Comparison of ENCODE assay signal across 24 cellular contexts in genomic region chr2:185463481-185463880, GRCh38.
DNase-seq lines count a peak whose midpoint lies in the region; ATAC-seq, FAIRE-seq and TF ChIP-seq lines count a peak whose summit lies in the region.
"Had no signal": no experiment of that assay in that cellular context is flagged by ENCODE, and none has a peak within 500 bp of the region (broad histone marks: within the 10 kb centered on the region; RNA-seq: fewer than 3 reads in every experiment).

No MANE protein-coding gene starts in this region.

- H2AFZ ChIP-seq in HepG2 (ENCODE audit: low read length), result no peak overlapping the region
- peak overlapping the region; percentile 34 for H2AFZ ChIP-seq in SU-DHL-6 (ENCODE audit: low read depth, low read length, severe bottlenecking)
- H2AFZ ChIP-seq in mammary epithelial cell (ENCODE audit: low read depth, low read length), result no peak overlapping the region

- H3K36me3 ChIP-seq in HepG2 (replicated peaks in 1 of 2; ENCODE audit: control insufficient read depth in 1 of 2, insufficient read depth in 2 of 2, low read length in 2 of 2) (no peaks in the 10 kb centered on the region), right lobe of liver (no peaks in the 10 kb centered on the region), SU-DHL-6 (ENCODE audit: low read length) (no peaks in the 10 kb centered on the region), small intestine (ENCODE audit: control insufficient read depth in 2 of 2, insufficient read depth in 2 of 2, low read length in 2 of 2) (no peaks in the 10 kb centered on the region), mammary epithelial cell (ENCODE audit: insufficient read depth, low read length) (peaks cover 2% of the 10 kb centered on the region)
- H3K36me3 ChIP-seq: BLaER1 treated with 17β-estradiol and CSF1 and Interleukin-3, amounts not matched to agents 10 nM and 100 nM had no signal

- H3F3A ChIP-seq in SU-DHL-6 (ENCODE audit: insufficient read depth), result no peaks in the 10 kb centered on the region

- no TSS peak for BruUV-seq in HepG2 (replicated peaks; lab: Mats Ljungman, UMichigan)
- no TSS peak for BruUV-seq in mammary epithelial cell (replicated peaks; lab: Mats Ljungman, UMichigan)

- TF ChIP-seq EP300 in HepG2 (IDR thresholded peaks at IDR 0.05; ENCODE audit: low read depth in 2 of 2, low read length in 2 of 2) (no peak), HepG2 (CRISPR knock-in tag; IDR thresholded peaks at IDR 0.05; ENCODE audit: borderline replicate concordance) (no peak)

- H3K9me2 ChIP-seq in SU-DHL-6 (replicated peaks; ENCODE audit: insufficient read depth, low read length), result no peaks in the 10 kb centered on the region

- CTCF ChIA-PET in HepG2 (lab: Yijun Ruan, JAX; ENCODE audit: low intra/inter-chr PET ratio, low total read pairs), result no interaction called here
- CTCF ChIA-PET in mammary epithelial cell (lab: Charles Lee; ENCODE audit: low non-redundant PET), result no interaction called here

- H3K4me3 ChIP-seq in HepG2 (replicated peaks in 1 of 3; ENCODE audit: insufficient read depth in 1 of 3, low read depth in 2 of 3, low read length in 3 of 3), result no peak overlapping the region
- no peak overlapping the region for H3K4me3 ChIP-seq in right lobe of liver
- no peak overlapping the region for H3K4me3 ChIP-seq in SU-DHL-6 (ENCODE audit: insufficient read depth, low read length, poor library complexity, severe bottlenecking)
- no peak overlapping the region for H3K4me3 ChIP-seq in small intestine (ENCODE audit: low read depth in 1 of 2, low read length in 2 of 2)
- H3K4me3 ChIP-seq in mammary epithelial cell (replicated peaks in 1 of 3; ENCODE audit: insufficient read depth in 1 of 3, low read depth in 2 of 3, low read length in 3 of 3), result no peak overlapping the region
- H3K4me3 ChIP-seq: A549; BLaER1 treated with 17β-estradiol and CSF1 and Interleukin-3, amounts not matched to agents 10 nM and 100 nM; GM12878 had no signal

- no peaks in the 10 kb centered on the region for H3K9me3 ChIP-seq in HepG2 (ENCODE audit: low read length)
- H3K9me3 ChIP-seq in right lobe of liver, result no peaks in the 10 kb centered on the region
- peaks cover 3% of the 10 kb centered on the region; the same call in 1 of the 2 replicates for H3K9me3 ChIP-seq in SU-DHL-6 (ENCODE audit: insufficient read depth, low read length)
- H3K9me3 ChIP-seq in small intestine (ENCODE audit: control insufficient read depth, low read depth), result no peaks in the 10 kb centered on the region
- H3K9me3 ChIP-seq in mammary epithelial cell (replicated peaks; ENCODE audit: insufficient read depth, low read length), result no peaks in the 10 kb centered on the region
- H3K9me3 ChIP-seq: Caco-2 had no signal

- H4K20me1 ChIP-seq in HepG2 (ENCODE audit: insufficient read depth, low read length) (no peaks in the 10 kb centered on the region), SU-DHL-6 (ENCODE audit: low read depth, low read length) (no peaks in the 10 kb centered on the region), mammary epithelial cell (ENCODE audit: insufficient read depth, low read length) (no peaks in the 10 kb centered on the region)
- H4K20me1 ChIP-seq: BLaER1 treated with 17β-estradiol and CSF1 and Interleukin-3, amounts not matched to agents 10 nM and 100 nM had no signal

- H3K27me3 ChIP-seq in HepG2 (ENCODE audit: control insufficient read depth in 1 of 2, insufficient read depth in 2 of 2, low read length in 2 of 2) (no peaks in the 10 kb centered on the region), right lobe of liver (no peaks in the 10 kb centered on the region), SU-DHL-6 (ENCODE audit: low read length) (no peaks in the 10 kb centered on the region), small intestine (ENCODE audit: control insufficient read depth in 2 of 2, insufficient read depth in 2 of 2, low read length in 2 of 2) (no peaks in the 10 kb centered on the region), mammary epithelial cell (ENCODE audit: insufficient read depth, low read length) (no peaks in the 10 kb centered on the region)
- H3K27me3 ChIP-seq: BLaER1 treated with 17β-estradiol and CSF1 and Interleukin-3, amounts not matched to agents 10 nM and 100 nM had no signal

- FAIRE-seq in HepG2 (lab: Jason Lieb, UNC), result no peak
- FAIRE-seq in small intestine (lab: Jason Lieb, UNC), result peak; percentile 15
- FAIRE-seq: A549, GM12878, GM12892, GM18507 had no signal

- TF ChIP-seq RAD21 in HepG2 (CRISPR knock-in tag; IDR thresholded peaks at IDR 0.05), result no peak

- no peak for DNase-seq in HepG2 (ENCODE audit: low spot score)
- no peak for DNase-seq in right lobe of liver
- no peak for DNase-seq in small intestine
- no peak for DNase-seq in NCI-H1105 (lab: John Stamatoyannopoulos, UW)
- no peak for DNase-seq in mammary epithelial cell
- DNase-seq: AML-193; Caco-2; CD4-positive, alpha-beta T cell; CD8-positive, alpha-beta T cell; DMS 273 treated with DMSO at 0.1 percent for 48 hours; DMS153; DMS53; DMS79; DND-41; EL; GDM1 had no signal

- POLR2A ChIA-PET in HepG2 (lab: Yijun Ruan, JAX), result no interaction called here

- ATAC-seq in HepG2 (no peak), right lobe of liver (no peak)
- ATAC-seq: A549; CD8-positive, alpha-beta T cell; GM12878 had no signal

- TF ChIP-seq POLR2A in HepG2 (IDR thresholded peaks at IDR 0.05; ENCODE audit: insufficient read depth in 1 of 2, low read depth in 2 of 2, low read length in 2 of 2) (no peak), right lobe of liver (IDR thresholded peaks at IDR 0.05) (no peak)

- dilution Hi-C loops in mammary epithelial cell (cut with HindIII; ENCODE audit: low sequenced_read_pairs), result no loop called here

- H3K79me2 ChIP-seq in HepG2 (ENCODE audit: insufficient read depth, low read length), result no peaks in the 10 kb centered on the region
- no peaks in the 10 kb centered on the region for H3K79me2 ChIP-seq in SU-DHL-6 (ENCODE audit: insufficient read depth, low read length)
- H3K79me2 ChIP-seq in mammary epithelial cell (ENCODE audit: insufficient read depth, low read length), result peaks cover 12% of the 10 kb centered on the region

- H3K4me1 ChIP-seq in HepG2 (ENCODE audit: insufficient read depth, low read length) (no peaks in the 10 kb centered on the region), right lobe of liver (no peaks in the 10 kb centered on the region), small intestine (ENCODE audit: control insufficient read depth in 2 of 2, insufficient read depth in 1 of 2, low read depth in 1 of 2, low read length in 1 of 2) (no peaks in the 10 kb centered on the region), mammary epithelial cell (ENCODE audit: insufficient read depth, low read length) (no peaks in the 10 kb centered on the region)
- H3K4me1 ChIP-seq: A549; BLaER1 treated with 17β-estradiol and CSF1 and Interleukin-3, amounts not matched to agents 10 nM and 100 nM; Caco-2 had no signal

- WGBS in HepG2 (ENCODE audit: low lambda C conversion rate), result 14% methylated on average over 3 of the region's 3 CpGs
- 70% methylated on average over 2 of the region's 3 CpGs for WGBS in right lobe of liver (ENCODE audit: insufficient coverage, low coverage, low lambda C conversion rate, missing lambda C conversion rate)
- 84 to 89% (median 88%) methylated on average over 3 of the region's 3 CpGs for WGBS in small intestine, 3 donors
- 80% methylated on average over 3 of the region's 3 CpGs for WGBS in mammary epithelial cell (ENCODE audit: low coverage, missing lambda C conversion rate)

- TF ChIP-seq CTCF in HepG2 (CRISPR knock-in tag; IDR thresholded peaks at IDR 0.05), result no peak
- TF ChIP-seq CTCF in right lobe of liver (IDR thresholded peaks at IDR 0.05), result no peak
- TF ChIP-seq CTCF in SU-DHL-6 (IDR thresholded peaks at IDR 0.05; ENCODE audit: insufficient read depth, low read length, poor library complexity, severe bottlenecking), result no peak
- TF ChIP-seq CTCF in mammary epithelial cell (conservative IDR thresholded peaks at IDR 0.05 in 1 of 2, IDR thresholded peaks at IDR 0.05 in 1 of 2; ENCODE audit: extremely low read depth in 1 of 2, insufficient read depth in 1 of 2, low read depth in 1 of 2, low read length in 2 of 2), result no peak

- in situ Hi-C loops in HepG2 (cut with HindIII; ENCODE audit: extremely low pct_ligation_motif_present, low pct_unique_long_range_greater_than_20kb), result no loop called here
- in situ Hi-C loops in mammary epithelial cell (cut with MboI; ENCODE audit: low sequenced_read_pairs in 2 of 2), result no loop called here

- H3K4me2 ChIP-seq in HepG2 (ENCODE audit: low read depth, low read length) (no peak overlapping the region), SU-DHL-6 (ENCODE audit: low read depth, low read length, poor library complexity, severe bottlenecking) (no peak overlapping the region), mammary epithelial cell (ENCODE audit: insufficient read depth, low read depth, low read length) (no peak overlapping the region)
- H3K4me2 ChIP-seq: A549; BLaER1 treated with 17β-estradiol and CSF1 and Interleukin-3, amounts not matched to agents 10 nM and 100 nM had no signal

- intact Hi-C loops in HepG2 (cut with micrococcal nuclease; ENCODE audit: unreplicated experiment), result no loop called here
- intact Hi-C loops in right lobe of liver (cut with DNase I), result no loop called here
- intact Hi-C loops in mammary epithelial cell (cut with micrococcal nuclease), result no loop called here

- H3K9ac ChIP-seq in HepG2 (ENCODE audit: insufficient read depth, low read depth, low read length), result no peak overlapping the region
- H3K9ac ChIP-seq in SU-DHL-6 (ENCODE audit: low read length), result no peak overlapping the region
- H3K9ac ChIP-seq in mammary epithelial cell (ENCODE audit: insufficient read depth, low read length), result no peak overlapping the region
- H3K9ac ChIP-seq: BLaER1 treated with 17β-estradiol and CSF1 and Interleukin-3, amounts not matched to agents 10 nM and 100 nM had no signal

- H3K27ac ChIP-seq in HepG2 (ENCODE audit: extremely low read length, insufficient read depth, low read length) (no peak overlapping the region), right lobe of liver (no peak overlapping the region), SU-DHL-6 (ENCODE audit: low read depth, low read length) (no peak overlapping the region), small intestine (ENCODE audit: low read depth in 1 of 2, low read length in 1 of 2) (no peak overlapping the region), mammary epithelial cell (ENCODE audit: insufficient read depth, low read depth, low read length) (no peak overlapping the region)
- H3K27ac ChIP-seq: 22Rv1; A549; BLaER1 treated with 17β-estradiol and CSF1 and Interleukin-3, amounts not matched to agents 10 nM and 100 nM; C4-2B had no signal

TF ChIP-seq in HepG2, 621 proteins besides CTCF, POLR2A, EP300 and RAD21:
- TF ChIP-seq ATF7 (IDR thresholded peaks at IDR 0.05), result peak; percentile 56
- TF ChIP-seq ATF7 (CRISPR knock-in tag; IDR thresholded peaks at IDR 0.05), result no peak
- peak; percentile 66 for TF ChIP-seq CEBPB (IDR thresholded peaks at IDR 0.05; ENCODE audit: borderline replicate concordance, low read depth, low read length)
- no peak for TF ChIP-seq RARG (CRISPR knock-in tag; IDR thresholded peaks at IDR 0.05; ENCODE audit: low read depth)
- no peak for TF ChIP-seq MEIS2 (CRISPR knock-in tag; IDR thresholded peaks at IDR 0.05)
